ENCODE assay signal across 18 cellular contexts in genomic region chr10:71777213-71777985, GRCh38. TPM values are rescaled to one million over a fixed set of nuclear protein-coding genes. Genes with fewer than 3 reads are reported as not detected.
A peak's percentile ranks its signal among the peaks of the same experiment; 100 is the strongest.
DNase-seq lines count a peak whose midpoint lies in the region; ATAC-seq and TF ChIP-seq lines count a peak whose summit lies in the region.
"Had no signal": no experiment of that assay in that cellular context is flagged by ENCODE, and none has a peak within 500 bp of the region (broad histone marks: within the 10 kb centered on the region; RNA-seq: fewer than 3 reads in every experiment).

No MANE protein-coding gene starts in this region.

- no peak overlapping the region for H3K4me3 Mint-ChIP-seq in T-helper 1 cell treated with Interleukin-12 subunit alpha and Interleukin-12 subunit beta and Interleukin-4 antibody, amounts not matched to agents 30 μg/mL and 1 μg/mL, for 36 hours
- H3K4me3 Mint-ChIP-seq in WTC11 = no peak overlapping the region
- peak overlapping the region in 2 of 10 donors; percentile 51 to 52 for H3K4me3 Mint-ChIP-seq in naive thymus-derived CD8-positive, alpha-beta T cell
- no peak overlapping the region for H3K4me3 Mint-ChIP-seq in activated T-cell treated with anti-CD3 and anti-CD28 coated beads, Interleukin-2, amount 50 U/mL, for 4 hours

- H3K4me1 Mint-ChIP-seq in T-helper 1 cell treated with Interleukin-12 subunit alpha and Interleukin-12 subunit beta and Interleukin-4 antibody, amounts not matched to agents 30 μg/mL and 1 μg/mL, for 36 hours (ENCODE audit: low read depth) = peaks cover 32% of the 10 kb centered on the region
- H3K4me1 Mint-ChIP-seq in WTC11 = peaks cover 10% of the 10 kb centered on the region
- peaks cover 23 to 57% (median 51%) of the 10 kb centered on the region in 4 donors for H3K4me1 Mint-ChIP-seq in naive thymus-derived CD8-positive, alpha-beta T cell
- H3K4me1 Mint-ChIP-seq in activated T-cell treated with anti-CD3 and anti-CD28 coated beads, Interleukin-2, amount 50 U/mL, for 4 hours (ENCODE audit: low read depth) = peaks cover 32% of the 10 kb centered on the region

- no peak overlapping the region for H3K4me3 ChIP-seq in BLaER1
- H3K4me3 ChIP-seq: HAP-1 had no signal

- ATAC-seq in WTC11 = no peak
- no peak for ATAC-seq in naive thymus-derived CD8-positive, alpha-beta T cell
- no peak for ATAC-seq in activated T-cell treated with anti-CD3 and anti-CD28 coated beads, Interleukin-2, amount 50 U/mL, for 4 hours
- ATAC-seq: Panc1 had no signal

- H3K27me3 ChIP-seq in BLaER1 = peaks cover 13% of the 10 kb centered on the region

- CTCF ChIA-PET in WTC11 (lab: Charles Lee) = interaction anchor here (0.8 to 1.2 kb wide), 4 partner anchors 9 to 119 kb away, joined by 3 to 7 read pairs (median 4); no protein-coding TSS in a partner anchor

- H3K9me3 ChIP-seq in BLaER1 = peaks cover 8% of the 10 kb centered on the region; the same call in 1 of the 2 replicates
- H3K9me3 ChIP-seq: HAP-1 had no signal

- H3K9me3 Mint-ChIP-seq in T-helper 1 cell treated with Interleukin-12 subunit alpha and Interleukin-12 subunit beta and Interleukin-4 antibody, amounts not matched to agents 30 μg/mL and 1 μg/mL, for 36 hours = peaks cover 4% of the 10 kb centered on the region
- H3K9me3 Mint-ChIP-seq in WTC11 = peaks cover 6% of the 10 kb centered on the region
- no peaks in the 10 kb centered on the region for H3K9me3 Mint-ChIP-seq in naive thymus-derived CD8-positive, alpha-beta T cell
- no peaks in the 10 kb centered on the region for H3K9me3 Mint-ChIP-seq in activated T-cell treated with anti-CD3 and anti-CD28 coated beads, Interleukin-2, amount 50 U/mL, for 4 hours

- H3K27ac ChIP-seq in BLaER1 = no peak overlapping the region
- H3K27ac ChIP-seq: C4-2B had no signal

- H3K36me3 Mint-ChIP-seq in T-helper 1 cell treated with Interleukin-12 subunit alpha and Interleukin-12 subunit beta and Interleukin-4 antibody, amounts not matched to agents 30 μg/mL and 1 μg/mL, for 36 hours (ENCODE audit: low read depth) = peaks cover 2% of the 10 kb centered on the region
- 0 out of 2 replicates have a peak, but pooled peaks cover 2% of the 10 kb centered on the region for H3K36me3 Mint-ChIP-seq in WTC11
- H3K36me3 Mint-ChIP-seq in naive thymus-derived CD8-positive, alpha-beta T cell = no peaks in the 10 kb centered on the region
- H3K36me3 Mint-ChIP-seq in activated T-cell treated with anti-CD3 and anti-CD28 coated beads, Interleukin-2, amount 50 U/mL, for 4 hours (ENCODE audit: insufficient read depth) = peaks cover under 1% of the 10 kb centered on the region

- H3K36me3 ChIP-seq in BLaER1 = no peaks in the 10 kb centered on the region
- H3K36me3 ChIP-seq: HAP-1 had no signal

- no peak for TF ChIP-seq CTCF in WTC11 (IDR thresholded peaks at IDR 0.05)

- H4K20me1 ChIP-seq in BLaER1 = 0 out of 2 replicates have a peak, but pooled peaks cover 7% of the 10 kb centered on the region

- peaks cover 52% of the 10 kb centered on the region for H3K4me1 ChIP-seq in BLaER1

- H3K9ac ChIP-seq in BLaER1 = no peak overlapping the region

- no peaks in the 10 kb centered on the region for H3K27me3 Mint-ChIP-seq in T-helper 1 cell treated with Interleukin-12 subunit alpha and Interleukin-12 subunit beta and Interleukin-4 antibody, amounts not matched to agents 30 μg/mL and 1 μg/mL, for 36 hours (ENCODE audit: low read depth)
- peaks cover 23% of the 10 kb centered on the region for H3K27me3 Mint-ChIP-seq in WTC11 (ENCODE audit: low read depth)
- no peaks in the 10 kb centered on the region for H3K27me3 Mint-ChIP-seq in naive thymus-derived CD8-positive, alpha-beta T cell
- no peaks in the 10 kb centered on the region for H3K27me3 Mint-ChIP-seq in activated T-cell treated with anti-CD3 and anti-CD28 coated beads, Interleukin-2, amount 50 U/mL, for 4 hours (ENCODE audit: low read depth)

- H3K27ac Mint-ChIP-seq in T-helper 1 cell treated with Interleukin-12 subunit alpha and Interleukin-12 subunit beta and Interleukin-4 antibody, amounts not matched to agents 30 μg/mL and 1 μg/mL, for 36 hours = peak overlapping the region; percentile 50
- H3K27ac Mint-ChIP-seq in WTC11 = peak overlapping the region; percentile 65; the same call in 1 of the 2 replicates
- H3K27ac Mint-ChIP-seq in naive thymus-derived CD8-positive, alpha-beta T cell = peak overlapping the region in 6 of 10 donors; percentile 3 to 91 (median 74)

- POLR2A ChIA-PET in WTC11 (lab: Charles Lee) = no interaction called here
- POLR2A ChIA-PET in naive thymus-derived CD8-positive, alpha-beta T cell (lab: Charles Lee) = interaction anchor here (2.4 to 25.4 kb wide), 3 partner anchors 11 to 76 kb away, joined by 6 to 1679 read pairs (median 194); partner anchors contain the start of gene C10orf105

- peak overlapping the region; percentile 96 for H3K4me2 ChIP-seq in BLaER1

- DNase-seq in T-helper 1 cell = no peak
- no peak for DNase-seq in WTC11 (ENCODE audit: low spot score)
- no peak for DNase-seq in naive thymus-derived CD8-positive, alpha-beta T cell
- DNase-seq in activated T-cell treated with anti-CD3 and anti-CD28 coated beads, Interleukin-2, amount 50 U/mL, for 4 hours = no peak
- no peak for DNase-seq in NCI-H2227 treated with DMSO at 0.1 percent for 48 hours (lab: John Stamatoyannopoulos, UW)
- DNase-seq in NCI-H2107 (lab: John Stamatoyannopoulos, UW) = no peak
- DNase-seq: 8988T, DMS79, NCI-H1092 treated with DMSO at 0.1 percent for 48 hours, NCI-H1694 treated with DMSO at 0.1 percent for 48 hours, SHP77 had no signal

TF ChIP-seq in WTC11, 78 proteins besides CTCF, POLR2A, EP300 and RAD21 (continues in another document):
- no peak for TF ChIP-seq RORB (CRISPR knock-in tag; IDR thresholded peaks at IDR 0.05)
- TF ChIP-seq TEAD1 (CRISPR knock-in tag; IDR thresholded peaks at IDR 0.05) = no peak
- no peak for TF ChIP-seq ATF1 (CRISPR knock-in tag; IDR thresholded peaks at IDR 0.05)
- TF ChIP-seq JUN (CRISPR knock-in tag; IDR thresholded peaks at IDR 0.05) = no peak
- TF ChIP-seq SP1 (CRISPR knock-in tag; conservative IDR thresholded peaks at IDR 0.05) = no peak
- TF ChIP-seq IRF1 (CRISPR knock-in tag; IDR thresholded peaks at IDR 0.05) = no peak
- no peak for TF ChIP-seq PRRX2 (CRISPR knock-in tag; IDR thresholded peaks at IDR 0.05)
- no peak for TF ChIP-seq ZNF219 (CRISPR knock-in tag; IDR thresholded peaks at IDR 0.05; ENCODE audit: borderline replicate concordance)
- TF ChIP-seq, protein P1, sequence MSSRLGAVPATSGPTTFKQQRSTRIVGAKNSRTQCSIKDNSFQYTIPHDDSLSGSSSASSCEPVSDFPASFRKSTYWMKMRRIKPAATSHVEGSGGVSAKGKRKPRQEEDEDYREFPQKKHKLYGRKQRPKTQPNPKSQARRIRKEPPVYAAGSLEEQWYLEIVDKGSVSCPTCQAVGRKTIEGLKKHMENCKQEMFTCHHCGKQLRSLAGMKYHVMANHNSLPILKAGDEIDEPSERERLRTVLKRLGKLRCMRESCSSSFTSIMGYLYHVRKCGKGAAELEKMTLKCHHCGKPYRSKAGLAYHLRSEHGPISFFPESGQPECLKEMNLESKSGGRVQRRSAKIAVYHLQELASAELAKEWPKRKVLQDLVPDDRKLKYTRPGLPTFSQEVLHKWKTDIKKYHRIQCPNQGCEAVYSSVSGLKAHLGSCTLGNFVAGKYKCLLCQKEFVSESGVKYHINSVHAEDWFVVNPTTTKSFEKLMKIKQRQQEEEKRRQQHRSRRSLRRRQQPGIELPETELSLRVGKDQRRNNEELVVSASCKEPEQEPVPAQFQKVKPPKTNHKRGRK (CRISPR knock-in tag; IDR thresholded peaks at IDR 0.05; ENCODE audit: borderline replicate concordance) = no peak
- TF ChIP-seq TCF7 (CRISPR knock-in tag; IDR thresholded peaks at IDR 0.05; ENCODE audit: low read depth) = no peak
- TF ChIP-seq ZNF317 (CRISPR knock-in tag; IDR thresholded peaks at IDR 0.05; ENCODE audit: borderline replicate concordance, low read depth) = no peak
- no peak for TF ChIP-seq ZBTB21 (CRISPR knock-in tag; IDR thresholded peaks at IDR 0.05; ENCODE audit: borderline replicate concordance)
- TF ChIP-seq RELA (CRISPR knock-in tag; IDR thresholded peaks at IDR 0.05; ENCODE audit: borderline replicate concordance) = no peak
- TF ChIP-seq ZSCAN18 (CRISPR knock-in tag; IDR thresholded peaks at IDR 0.05) = no peak
- TF ChIP-seq JAZF1 (CRISPR knock-in tag; IDR thresholded peaks at IDR 0.05) = no peak

RNA-seq across cellular contexts. Expression of gene VSIR, which starts 4.1 kb away (rescaled TPM):
- total RNA-seq in WTC11 (2021) = 0.74 to 1.3 TPM (median 0.78 TPM) in 3 replicates
- total RNA-seq in naive thymus-derived CD8-positive, alpha-beta T cell = 100 to 1,000 TPM; 102 to 114 TPM
- 100 to 1,000 TPM; 211 to 343 (median 262) TPM for polyA plus RNA-seq in naive thymus-derived CD8-positive, alpha-beta T cell
- 100 to 1,000 TPM; 238 to 274 (median 240) TPM for total RNA-seq in activated T-cell treated with anti-CD3 and anti-CD28 coated beads, Interleukin-2, amount 50 U/mL, for 4 hours

RNA-seq across cellular contexts. Expression of gene C10orf105, which starts 57.8 kb away (rescaled TPM):
- 0.48 to 0.99 TPM (median 0.85 TPM) in 3 replicates for total RNA-seq in WTC11 (2021)
- total RNA-seq in naive thymus-derived CD8-positive, alpha-beta T cell = under 1 TPM; 0.21 to 0.25 TPM
- under 1 TPM in 1 of 3 donors, not detected in 2; 0.10 TPM for polyA plus RNA-seq in naive thymus-derived CD8-positive, alpha-beta T cell
- total RNA-seq in activated T-cell treated with anti-CD3 and anti-CD28 coated beads, Interleukin-2, amount 50 U/mL, for 4 hours = under 1 TPM; 0.05 to 0.28 (median 0.18) TPM
- total RNA-seq: M059J, NCI-H460 had no signal

Comparison
In these comparisons a context has a peak if more than half of its experiments do, and no peak if none do; other contexts are left out.
1. RNA of gene VSIR, which starts 4.1 kb away (total RNA-seq): 238 to 274 TPM in activated T-cell treated with anti-CD3 and anti-CD28 coated beads, Interleukin-2, amount 50 U/mL, for 4 hours and 102 to 114 TPM in naive thymus-derived CD8-positive, alpha-beta T cell; 0.74 to 1.3 TPM in WTC11; every median in the first group is over 10 times any median in the second.
2. Peak in every context shown above with its lines, with median percentiles within 50 percentile points of each other: H3K27ac Mint-ChIP-seq.